3 cellular contexts compared by ENCODE assay signal in genomic region chr22:37240941-37241320, GRCh38.
TF ChIP-seq lines count a peak whose summit lies in the region.

No MANE protein-coding gene starts in this region.

TF ChIP-seq in SK-N-SH, 30 proteins besides CTCF, POLR2A, EP300 and RAD21:
- TF ChIP-seq FOXJ3 (CRISPR knock-in tag; IDR thresholded peaks at IDR 0.05) (no peak), FOXM1 (IDR thresholded peaks at IDR 0.05; ENCODE audit: low read depth) (no peak), ZBTB33 (IDR thresholded peaks at IDR 0.05; ENCODE audit: borderline replicate concordance, low read depth) (no peak), GABPA (IDR thresholded peaks at IDR 0.05; ENCODE audit: low read depth) (no peak), FOSL2 (IDR thresholded peaks at IDR 0.05; ENCODE audit: borderline replicate concordance, low read depth) (no peak), JUND (IDR thresholded peaks at IDR 0.05) (no peak), MEF2A (IDR thresholded peaks at IDR 0.05; ENCODE audit: borderline replicate concordance, low read depth) (no peak), RXRA (IDR thresholded peaks at IDR 0.05; ENCODE audit: borderline replicate concordance, low read depth) (no peak), RCOR1 (IDR thresholded peaks at IDR 0.05; ENCODE audit: low read length) (no peak), POLR2AphosphoS5 (IDR thresholded peaks at IDR 0.05; ENCODE audit: low read depth, low read length) (no peak), NRF1 (IDR thresholded peaks at IDR 0.05; ENCODE audit: low read depth, low read length) (no peak), SIN3A (IDR thresholded peaks at IDR 0.05; ENCODE audit: borderline replicate concordance, low read depth, low read length) (no peak)
- TF ChIP-seq, protein P1, sequence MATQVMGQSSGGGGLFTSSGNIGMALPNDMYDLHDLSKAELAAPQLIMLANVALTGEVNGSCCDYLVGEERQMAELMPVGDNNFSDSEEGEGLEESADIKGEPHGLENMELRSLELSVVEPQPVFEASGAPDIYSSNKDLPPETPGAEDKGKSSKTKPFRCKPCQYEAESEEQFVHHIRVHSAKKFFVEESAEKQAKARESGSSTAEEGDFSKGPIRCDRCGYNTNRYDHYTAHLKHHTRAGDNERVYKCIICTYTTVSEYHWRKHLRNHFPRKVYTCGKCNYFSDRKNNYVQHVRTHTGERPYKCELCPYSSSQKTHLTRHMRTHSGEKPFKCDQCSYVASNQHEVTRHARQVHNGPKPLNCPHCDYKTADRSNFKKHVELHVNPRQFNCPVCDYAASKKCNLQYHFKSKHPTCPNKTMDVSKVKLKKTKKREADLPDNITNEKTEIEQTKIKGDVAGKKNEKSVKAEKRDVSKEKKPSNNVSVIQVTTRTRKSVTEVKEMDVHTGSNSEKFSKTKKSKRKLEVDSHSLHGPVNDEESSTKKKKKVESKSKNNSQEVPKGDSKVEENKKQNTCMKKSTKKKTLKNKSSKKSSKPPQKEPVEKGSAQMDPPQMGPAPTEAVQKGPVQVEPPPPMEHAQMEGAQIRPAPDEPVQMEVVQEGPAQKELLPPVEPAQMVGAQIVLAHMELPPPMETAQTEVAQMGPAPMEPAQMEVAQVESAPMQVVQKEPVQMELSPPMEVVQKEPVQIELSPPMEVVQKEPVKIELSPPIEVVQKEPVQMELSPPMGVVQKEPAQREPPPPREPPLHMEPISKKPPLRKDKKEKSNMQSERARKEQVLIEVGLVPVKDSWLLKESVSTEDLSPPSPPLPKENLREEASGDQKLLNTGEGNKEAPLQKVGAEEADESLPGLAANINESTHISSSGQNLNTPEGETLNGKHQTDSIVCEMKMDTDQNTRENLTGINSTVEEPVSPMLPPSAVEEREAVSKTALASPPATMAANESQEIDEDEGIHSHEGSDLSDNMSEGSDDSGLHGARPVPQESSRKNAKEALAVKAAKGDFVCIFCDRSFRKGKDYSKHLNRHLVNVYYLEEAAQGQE (IDR thresholded peaks at IDR 0.05; ENCODE audit: low read depth, low read length), result no peak

TF ChIP-seq in SK-N-SH treated with all-trans-retinoic acid at 6 μM for 48 hours, 23 proteins besides CTCF, POLR2A, EP300 and RAD21:
- TF ChIP-seq, protein P2, sequence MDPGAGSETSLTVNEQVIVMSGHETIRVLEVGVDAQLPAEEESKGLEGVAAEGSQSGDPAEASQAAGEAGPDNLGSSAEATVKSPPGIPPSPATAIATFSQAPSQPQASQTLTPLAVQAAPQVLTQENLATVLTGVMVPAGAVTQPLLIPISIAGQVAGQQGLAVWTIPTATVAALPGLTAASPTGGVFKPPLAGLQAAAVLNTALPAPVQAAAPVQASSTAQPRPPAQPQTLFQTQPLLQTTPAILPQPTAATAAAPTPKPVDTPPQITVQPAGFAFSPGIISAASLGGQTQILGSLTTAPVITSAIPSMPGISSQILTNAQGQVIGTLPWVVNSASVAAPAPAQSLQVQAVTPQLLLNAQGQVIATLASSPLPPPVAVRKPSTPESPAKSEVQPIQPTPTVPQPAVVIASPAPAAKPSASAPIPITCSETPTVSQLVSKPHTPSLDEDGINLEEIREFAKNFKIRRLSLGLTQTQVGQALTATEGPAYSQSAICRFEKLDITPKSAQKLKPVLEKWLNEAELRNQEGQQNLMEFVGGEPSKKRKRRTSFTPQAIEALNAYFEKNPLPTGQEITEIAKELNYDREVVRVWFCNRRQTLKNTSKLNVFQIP (CRISPR knock-in tag; IDR thresholded peaks at IDR 0.05; ENCODE audit: borderline replicate concordance, low read depth), result no peak
- TF ChIP-seq ZFP3 (CRISPR knock-in tag; IDR thresholded peaks at IDR 0.05), result no peak
- TF ChIP-seq ZNF70 (CRISPR knock-in tag; IDR thresholded peaks at IDR 0.05), result no peak
- TF ChIP-seq, protein P3, sequence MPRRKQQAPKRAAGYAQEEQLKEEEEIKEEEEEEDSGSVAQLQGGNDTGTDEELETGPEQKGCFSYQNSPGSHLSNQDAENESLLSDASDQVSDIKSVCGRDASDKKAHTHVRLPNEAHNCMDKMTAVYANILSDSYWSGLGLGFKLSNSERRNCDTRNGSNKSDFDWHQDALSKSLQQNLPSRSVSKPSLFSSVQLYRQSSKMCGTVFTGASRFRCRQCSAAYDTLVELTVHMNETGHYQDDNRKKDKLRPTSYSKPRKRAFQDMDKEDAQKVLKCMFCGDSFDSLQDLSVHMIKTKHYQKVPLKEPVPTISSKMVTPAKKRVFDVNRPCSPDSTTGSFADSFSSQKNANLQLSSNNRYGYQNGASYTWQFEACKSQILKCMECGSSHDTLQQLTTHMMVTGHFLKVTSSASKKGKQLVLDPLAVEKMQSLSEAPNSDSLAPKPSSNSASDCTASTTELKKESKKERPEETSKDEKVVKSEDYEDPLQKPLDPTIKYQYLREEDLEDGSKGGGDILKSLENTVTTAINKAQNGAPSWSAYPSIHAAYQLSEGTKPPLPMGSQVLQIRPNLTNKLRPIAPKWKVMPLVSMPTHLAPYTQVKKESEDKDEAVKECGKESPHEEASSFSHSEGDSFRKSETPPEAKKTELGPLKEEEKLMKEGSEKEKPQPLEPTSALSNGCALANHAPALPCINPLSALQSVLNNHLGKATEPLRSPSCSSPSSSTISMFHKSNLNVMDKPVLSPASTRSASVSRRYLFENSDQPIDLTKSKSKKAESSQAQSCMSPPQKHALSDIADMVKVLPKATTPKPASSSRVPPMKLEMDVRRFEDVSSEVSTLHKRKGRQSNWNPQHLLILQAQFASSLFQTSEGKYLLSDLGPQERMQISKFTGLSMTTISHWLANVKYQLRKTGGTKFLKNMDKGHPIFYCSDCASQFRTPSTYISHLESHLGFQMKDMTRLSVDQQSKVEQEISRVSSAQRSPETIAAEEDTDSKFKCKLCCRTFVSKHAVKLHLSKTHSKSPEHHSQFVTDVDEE (CRISPR knock-in tag; IDR thresholded peaks at IDR 0.05), result no peak
- TF ChIP-seq RARB (CRISPR knock-in tag; IDR thresholded peaks at IDR 0.05), result no peak
- TF ChIP-seq ISL1 (CRISPR knock-in tag; IDR thresholded peaks at IDR 0.05), result no peak
- no peak for TF ChIP-seq SNAI2 (CRISPR knock-in tag; IDR thresholded peaks at IDR 0.05)

TF ChIP-seq in K562, 482 proteins besides CTCF, POLR2A, EP300 and RAD21:
- TF ChIP-seq WHSC1 (IDR thresholded peaks at IDR 0.05; ENCODE audit: low read length) (peak; percentile 12), MYBL2 (IDR thresholded peaks at IDR 0.05; ENCODE audit: low read depth) (no peak), MYBL2 (CRISPR knock-in tag; IDR thresholded peaks at IDR 0.05; ENCODE audit: borderline replicate concordance) (no peak), NR2C1 (IDR thresholded peaks at IDR 0.05) (no peak), NR2C1 (tag; IDR thresholded peaks at IDR 0.05) (no peak), POLR2G (IDR thresholded peaks at IDR 0.05; ENCODE audit: low read depth, low read length) (0 out of 2 replicates have a peak, but pooled peaks have one; percentile 44)
